Comparison of ENCODE assay signal across 14 cellular contexts in genomic region chr20:17956099-17956685, GRCh38. TPM values are rescaled to one million over a fixed set of nuclear protein-coding genes. Genes with fewer than 3 reads are reported as not detected.
DNase-seq lines count a peak whose midpoint lies in the region; FAIRE-seq and TF ChIP-seq lines count a peak whose summit lies in the region.
"Had no signal": no experiment of that assay in that cellular context is flagged by ENCODE, and none has a peak within 500 bp of the region (broad histone marks: within the 10 kb centered on the region; RNA-seq: fewer than 3 reads in every experiment).

No MANE protein-coding gene starts in this region.

- no peak overlapping the region for H2BK5ac ChIP-seq in trophoblast cell (ENCODE audit: low read depth, low read length, poor library complexity)

- H3K4me3 ChIP-seq in KMS-11 (IDR thresholded peaks at IDR 0.05; ENCODE audit: insufficient read depth, low read depth, low read length) (no peak overlapping the region), trophoblast cell (ENCODE audit: low read depth, low read length) (no peak overlapping the region)
- H3K4me3 ChIP-seq: suprapubic skin had no signal

- H3K4me3 Mint-ChIP-seq in T-helper 2 cell treated with Interferon-gamma antibody and Interleukin-4, amounts not matched to agents 5 μg/mL and 100 μg/mL, for 36 hours, result peak overlapping the region; percentile 63
- no peak overlapping the region for H3K4me3 Mint-ChIP-seq in dendritic cell treated with granulocyte-macrophage colony-stimulating factor and Interleukin-4, amounts not matched to agents 40 ng/mL and 50 ng/mL, for 4 days
- H3K4me3 Mint-ChIP-seq: neural crest cell had no signal

- H3K79me2 ChIP-seq in KMS-11 (ENCODE audit: insufficient read depth, low read depth), result peaks cover 95% of the 10 kb centered on the region
- peaks cover 24% of the 10 kb centered on the region for H3K79me2 ChIP-seq in trophoblast cell (ENCODE audit: control insufficient read depth, insufficient read depth, low read length, poor library complexity)

- H4K8ac ChIP-seq in trophoblast cell (ENCODE audit: low read depth, low read length), result no peak overlapping the region

- peaks cover 72% of the 10 kb centered on the region for H3K36me3 Mint-ChIP-seq in T-helper 2 cell treated with Interferon-gamma antibody and Interleukin-4, amounts not matched to agents 5 μg/mL and 100 μg/mL, for 36 hours (ENCODE audit: low read depth)
- H3K36me3 Mint-ChIP-seq in dendritic cell treated with granulocyte-macrophage colony-stimulating factor and Interleukin-4, amounts not matched to agents 40 ng/mL and 50 ng/mL, for 4 days (ENCODE audit: low read depth), result peaks cover 76% of the 10 kb centered on the region

- no peak overlapping the region for H3K14ac ChIP-seq in trophoblast cell (ENCODE audit: low read length)

- H3K27me3 ChIP-seq in KMS-11 (ENCODE audit: insufficient read depth, low read depth), result no peaks in the 10 kb centered on the region
- H3K27me3 ChIP-seq in trophoblast cell (ENCODE audit: insufficient read depth, low read length), result no peaks in the 10 kb centered on the region
- H3K27me3 ChIP-seq: suprapubic skin had no signal

- H3K36me3 ChIP-seq in KMS-11 (ENCODE audit: insufficient read depth) (peaks cover 13% of the 10 kb centered on the region; the same call in 1 of the 2 replicates), trophoblast cell (ENCODE audit: control insufficient read depth in 1 of 2, insufficient read depth in 2 of 2, low read length in 2 of 2) (peaks cover 19 to 36% of the 10 kb centered on the region in 2 experiments)

- H3K18ac ChIP-seq in trophoblast cell (ENCODE audit: low read length), result no peak overlapping the region

- peak overlapping the region; percentile 81 for H3K4ac ChIP-seq in trophoblast cell (ENCODE audit: low read depth, low read length)

- H2AK5ac ChIP-seq in trophoblast cell (ENCODE audit: low read length), result no peak overlapping the region

- no peak overlapping the region for H3K4me2 ChIP-seq in KMS-11
- no peak overlapping the region for H3K4me2 ChIP-seq in trophoblast cell (ENCODE audit: low read length)

- H3K23ac ChIP-seq in trophoblast cell (ENCODE audit: low read length), result no peak overlapping the region

- no peak for TF ChIP-seq CTCF in KMS-11 (conservative IDR thresholded peaks at IDR 0.05; ENCODE audit: low read depth, low read length)

- peaks cover 57% of the 10 kb centered on the region for H3K4me1 Mint-ChIP-seq in T-helper 2 cell treated with Interferon-gamma antibody and Interleukin-4, amounts not matched to agents 5 μg/mL and 100 μg/mL, for 36 hours (ENCODE audit: low read depth)
- H3K4me1 Mint-ChIP-seq in dendritic cell treated with granulocyte-macrophage colony-stimulating factor and Interleukin-4, amounts not matched to agents 40 ng/mL and 50 ng/mL, for 4 days (ENCODE audit: low read depth), result peaks cover 63% of the 10 kb centered on the region

- no CpG with 5 or more reads among the region's 8 CpGs for WGBS in trophoblast cell (ENCODE audit: extremely low coverage, insufficient coverage, insufficient read length)

- H3K27me3 Mint-ChIP-seq in T-helper 2 cell treated with Interferon-gamma antibody and Interleukin-4, amounts not matched to agents 5 μg/mL and 100 μg/mL, for 36 hours (ENCODE audit: low read depth), result no peaks in the 10 kb centered on the region
- no peaks in the 10 kb centered on the region for H3K27me3 Mint-ChIP-seq in dendritic cell treated with granulocyte-macrophage colony-stimulating factor and Interleukin-4, amounts not matched to agents 40 ng/mL and 50 ng/mL, for 4 days

- no peak for FAIRE-seq in urothelium cell line (lab: Jason Lieb, UNC)

- peaks cover 52% of the 10 kb centered on the region for H4K20me1 ChIP-seq in KMS-11 (ENCODE audit: insufficient read depth)

- no peaks in the 10 kb centered on the region for H3K9me3 Mint-ChIP-seq in T-helper 2 cell treated with Interferon-gamma antibody and Interleukin-4, amounts not matched to agents 5 μg/mL and 100 μg/mL, for 36 hours
- H3K9me3 Mint-ChIP-seq in dendritic cell treated with granulocyte-macrophage colony-stimulating factor and Interleukin-4, amounts not matched to agents 40 ng/mL and 50 ng/mL, for 4 days, result no peaks in the 10 kb centered on the region
- H3K9me3 Mint-ChIP-seq: neural crest cell had no signal

- H2BK12ac ChIP-seq in trophoblast cell (ENCODE audit: low read length), result no peak overlapping the region

- peak overlapping the region; percentile 62 for H3K27ac Mint-ChIP-seq in T-helper 2 cell treated with Interferon-gamma antibody and Interleukin-4, amounts not matched to agents 5 μg/mL and 100 μg/mL, for 36 hours
- H3K27ac Mint-ChIP-seq in dendritic cell treated with granulocyte-macrophage colony-stimulating factor and Interleukin-4, amounts not matched to agents 40 ng/mL and 50 ng/mL, for 4 days, result peak overlapping the region; percentile 56

- no peak overlapping the region for H2AFZ ChIP-seq in KMS-11 (ENCODE audit: low read depth)
- no peak overlapping the region for H2AFZ ChIP-seq in trophoblast cell (ENCODE audit: insufficient read depth, low read length, poor library complexity)

- no peaks in the 10 kb centered on the region for H3K79me1 ChIP-seq in trophoblast cell (ENCODE audit: low read length)

- DNase-seq in T-helper 2 cell treated with Interferon-gamma antibody and Interleukin-4, amounts not matched to agents 5 μg/mL and 100 μg/mL, for 36 hours (ENCODE audit: low spot score), result no peak
- DNase-seq in T-helper 2 cell, result no peak
- DNase-seq in trophoblast cell, result no peak
- DNase-seq in urothelium cell line (ENCODE audit: low spot score), result no peak
- DNase-seq in superior temporal gyrus (ENCODE audit: extremely low spot score), result no peak
- no peak for DNase-seq in stimulated activated CD8-positive, alpha-beta memory T cell treated with anti-CD3 and anti-CD28 coated beads, Interleukin-4, amount 100 ng/mL, for 48 hours
- DNase-seq: 8988T, activated gamma-delta T cell, COR-L47, MV-4-11 had no signal

- H2BK120ac ChIP-seq in trophoblast cell (ENCODE audit: insufficient read depth, low read length, poor library complexity), result no peak overlapping the region

- intact Hi-C loops in dendritic cell treated with granulocyte-macrophage colony-stimulating factor and Interleukin-4, amounts not matched to agents 40 ng/mL and 50 ng/mL, for 4 days (cut with micrococcal nuclease), result no loop called here

- no peak overlapping the region for H4K12ac ChIP-seq in trophoblast cell (ENCODE audit: low read depth, low read length)

- H3K9me3 ChIP-seq in trophoblast cell (ENCODE audit: insufficient read depth, low read depth, low read length), result no peaks in the 10 kb centered on the region
- H3K9me3 ChIP-seq: suprapubic skin had no signal

- H3K4me1 ChIP-seq in KMS-11 (ENCODE audit: low read depth, poor library complexity, severe bottlenecking), result peaks cover 67% of the 10 kb centered on the region
- H3K4me1 ChIP-seq in trophoblast cell (ENCODE audit: control insufficient read depth in 1 of 2, insufficient read depth in 2 of 2, low read length in 2 of 2), result peaks cover 0 to 3% of the 10 kb centered on the region in 2 experiments

- no peak overlapping the region for H4K91ac ChIP-seq in trophoblast cell (ENCODE audit: low read depth, low read length)

- H3K9ac ChIP-seq in KMS-11, result no peak overlapping the region
- H3K9ac ChIP-seq in trophoblast cell (ENCODE audit: low read length), result no peak overlapping the region

- H3K27ac ChIP-seq in KMS-11, result peak overlapping the region; percentile 9; the same call in 1 of the 2 replicates
- no peak overlapping the region for H3K27ac ChIP-seq in trophoblast cell (ENCODE audit: low read depth, low read length)
- H3K27ac ChIP-seq: suprapubic skin had no signal

RNA-seq across cellular contexts. Expression of gene SNX5, which starts 12.4 kb away (rescaled TPM):
- 333 and 360 TPM in 2 replicates for polyA plus RNA-seq in trophoblast cell (2013)

RNA-seq across cellular contexts. Expression of gene MGME1, which starts 12.6 kb away (rescaled TPM):
- 20.7 and 21.8 TPM in 2 replicates for polyA plus RNA-seq in trophoblast cell (2013)
